33 cellular contexts compared by ENCODE assay signal in genomic region chr1:40204855-40205254, GRCh38. TPM values are rescaled to one million over a fixed set of nuclear protein-coding genes. Genes with fewer than 3 reads are reported as not detected.
"Had no signal": no experiment of that assay in that cellular context is flagged by ENCODE, and none has a peak within 500 bp of the region (broad histone marks: within the 10 kb centered on the region; RNA-seq: fewer than 3 reads in every experiment).

No MANE protein-coding gene starts in this region.

- DNase-seq: activated B cell treated with CpG ODN at 0.5 μM for 24 hours; activated CD4-positive, alpha-beta T cell treated with anti-CD3 and anti-CD28 coated beads for 36 hours; activated CD8-positive, alpha-beta memory T cell treated with anti-CD3 and anti-CD28 coated beads, Interleukin-2, amount 10 ng/mL, durations not matched to agents 7 days and 5 days; activated CD8-positive, alpha-beta T cell treated with anti-CD3 and anti-CD28 coated beads, Interleukin-2, amount 10 ng/mL, durations not matched to agents 7 days and 5 days; activated gamma-delta T cell; activated naive CD4-positive, alpha-beta T cell treated with anti-CD3 and anti-CD28 coated beads, Interleukin-2, amount 10 ng/mL, durations not matched to agents 7 days and 5 days; activated naive CD8-positive, alpha-beta T cell treated with anti-CD3 and anti-CD28 coated beads, Interleukin-2, amount 10 ng/mL, durations not matched to agents 7 days and 5 days; cortex of kidney; head of caudate nucleus; hippocampal formation; left cardiac atrium; left ventricle myocardium superior; mucosa of descending colon; right lobe of liver; stimulated activated CD4-positive, alpha-beta T cell treated with anti-CD3 and anti-CD28 coated beads, Interleukin-2, amount 100 ng/mL, for 48 hours; stimulated activated naive CD8-positive, alpha-beta T cell treated with anti-CD3 and anti-CD28 coated beads, Interleukin-15, Interleukin-2, amounts not matched to agents 100 U/mL and 50 U/mL, for 24 hours; T-helper 9 cell; testis; transverse colon had no signal

RNA-seq across cellular contexts. Expression of gene TMCO2, which starts 42.9 kb away (rescaled TPM):
- total RNA-seq: activated B cell treated with CpG ODN at 0.5 μM for 24 hours; activated CD4-positive, alpha-beta T cell treated with anti-CD3 and anti-CD28 coated beads for 36 hours; activated CD8-positive, alpha-beta T cell treated with anti-CD3 and anti-CD28 coated beads, Interleukin-2, amount 10 ng/mL, durations not matched to agents 7 days and 5 days; activated naive CD8-positive, alpha-beta T cell treated with anti-CD3 and anti-CD28 coated beads, Interleukin-2, amount 10 ng/mL, durations not matched to agents 7 days and 5 days; ascending aorta; cardiac muscle cell; chondrocyte; endothelial cell of umbilical vein; fibroblast of lung; fibroblast of villous mesenchyme; left cardiac atrium; left ventricle myocardium superior; lung microvascular endothelial cell; mesenteric fat pad; mucosa of descending colon; myocyte; natural killer cell treated with Interleukin-12 subunit alpha and Interleukin-12 subunit beta and Interleukin-15 and Interleukin-18, amount 100 ng/mL, for 72 hours; osteoblast; renal cortical epithelial cell; right lobe of liver; skeletal muscle tissue; transverse colon; urinary bladder had no signal
